Comparison of ENCODE assay signal across 1 cellular context in genomic region chr19:10544242-10544752, GRCh38.
TF ChIP-seq lines count a peak whose summit lies in the region.

No MANE protein-coding gene starts in this region.

TF ChIP-seq in K562, 482 proteins besides CTCF, POLR2A, EP300 and RAD21 (continued from another document and continues in another):
- TF ChIP-seq MNT (conservative IDR thresholded peaks at IDR 0.05) (0 out of 4 replicates have a peak, but pooled peaks of 1 of the 2 experiments have one; percentile 12), HMG20A (CRISPR knock-in tag; conservative IDR thresholded peaks at IDR 0.05) (no peak), ZNF764 (CRISPR knock-in tag; IDR thresholded peaks at IDR 0.05; ENCODE audit: low read depth) (no peak), THAP12 (CRISPR knock-in tag; IDR thresholded peaks at IDR 0.05) (no peak), ATF4 (CRISPR knock-in tag; IDR thresholded peaks at IDR 0.05) (no peak), RERE (CRISPR knock-in tag; IDR thresholded peaks at IDR 0.05; ENCODE audit: borderline replicate concordance) (no peak), BCL6 (CRISPR knock-in tag; IDR thresholded peaks at IDR 0.05) (no peak), ZBTB34 (CRISPR knock-in tag; IDR thresholded peaks at IDR 0.05) (no peak), RHOXF2B (CRISPR knock-in tag; conservative IDR thresholded peaks at IDR 0.05) (no peak), FOXP1 (CRISPR knock-in tag; IDR thresholded peaks at IDR 0.05) (no peak), ETV5 (CRISPR knock-in tag; IDR thresholded peaks at IDR 0.05; ENCODE audit: low read depth) (peak; percentile 52; the same call in 1 of the 2 replicates), ESRRB (CRISPR knock-in tag; IDR thresholded peaks at IDR 0.05; ENCODE audit: borderline replicate concordance) (no peak), BHLHE40 (IDR thresholded peaks at IDR 0.05; ENCODE audit: low read length) (no peak), CHAMP1 (IDR thresholded peaks at IDR 0.05) (no peak), ZNF277 (CRISPR knock-in tag; IDR thresholded peaks at IDR 0.05; ENCODE audit: borderline replicate concordance) (no peak), HDAC1 (IDR thresholded peaks at IDR 0.05) (0 out of 4 replicates have a peak, but pooled peaks of 1 of the 2 experiments have one; percentile 18), ZBTB43 (CRISPR knock-in tag; IDR thresholded peaks at IDR 0.05) (no peak), ZNF583 (CRISPR knock-in tag; IDR thresholded peaks at IDR 0.05) (no peak), ZNF586 (CRISPR knock-in tag; conservative IDR thresholded peaks at IDR 0.05) (no peak), CREB3L1 (IDR thresholded peaks at IDR 0.05; ENCODE audit: borderline replicate concordance, low read depth) (no peak), ZNF785 (CRISPR knock-in tag; IDR thresholded peaks at IDR 0.05) (no peak), ARID1B (IDR thresholded peaks at IDR 0.05) (no peak), ZBTB17 (CRISPR knock-in tag; IDR thresholded peaks at IDR 0.05) (no peak), ILK (tag; IDR thresholded peaks at IDR 0.05; ENCODE audit: borderline replicate concordance, low read depth) (no peak), PRDM10 (IDR thresholded peaks at IDR 0.05; ENCODE audit: partially characterized antibody) (no peak), ATF1 (CRISPR knock-in tag; IDR thresholded peaks at IDR 0.05) (no peak), ATF1 (tag; IDR thresholded peaks at IDR 0.05) (no peak), NFIC (IDR thresholded peaks at IDR 0.05) (no peak), ILF3 (IDR thresholded peaks at IDR 0.05; ENCODE audit: borderline replicate concordance) (no peak), TGIF2 (CRISPR knock-in tag; IDR thresholded peaks at IDR 0.05) (peak; percentile 21; the same call in 1 of the 2 replicates), PKNOX1 (IDR thresholded peaks at IDR 0.05) (no peak)
